Comparison of ENCODE assay signal across 8 cellular contexts in genomic region chr1:61081637-61082335, GRCh38. TPM values are rescaled to one million over a fixed set of nuclear protein-coding genes. Genes with fewer than 3 reads are reported as not detected.
DNase-seq lines count a peak whose midpoint lies in the region; ATAC-seq, FAIRE-seq and TF ChIP-seq lines count a peak whose summit lies in the region.

No MANE protein-coding gene starts in this region.

- H3K36me3 ChIP-seq in H1 (ENCODE audit: control insufficient read depth in 2 of 4, insufficient read depth in 4 of 4, low read length in 3 of 4) (peaks cover 0 to 4% (median 0%) of the 10 kb centered on the region in 4 experiments; a peak in 1 of 8 replicates), mesodermal cell (ENCODE audit: control insufficient read depth, insufficient read depth, low read length) (no peaks in the 10 kb centered on the region)

- no peaks in the 10 kb centered on the region for H3K9me3 ChIP-seq in H1 (ENCODE audit: insufficient read depth in 2 of 2, low read depth in 1 of 2, low read length in 1 of 2)
- no peaks in the 10 kb centered on the region for H3K9me3 ChIP-seq in mesodermal cell (ENCODE audit: control insufficient read depth, low read length)

- peaks cover 0 to 4% of the 10 kb centered on the region in 2 experiments for H4K20me1 ChIP-seq in H1 (replicated peaks in 1 of 2; ENCODE audit: control insufficient read depth in 1 of 2, insufficient read depth in 2 of 2, low read length in 2 of 2)

- peaks cover 29 to 70% (median 48%) of the 10 kb centered on the region in 4 experiments for H3K27me3 ChIP-seq in H1 (replicated peaks in 1 of 4; ENCODE audit: control insufficient read depth in 3 of 4, extremely low read depth in 1 of 4, insufficient read depth in 3 of 4, low read length in 3 of 4)

- CTCF ChIA-PET in activated CD8-positive, alpha-beta memory T cell treated with anti-CD3 and anti-CD28 coated beads, Interleukin-2, amount 10 ng/mL, durations not matched to agents 7 days and 5 days (lab: Charles Lee), result interaction anchor here (1.0 to 2.0 kb wide), 6 partner anchors 23 to 371 kb away, joined by 3 to 12 read pairs (median 4); no protein-coding TSS in a partner anchor
- CTCF ChIA-PET in H1 (lab: Charles Lee; ENCODE audit: partially characterized antibody), result interaction anchor here (0.6 to 7.1 kb wide), 12 partner anchors 26 to 963 kb away, joined by 3 to 65 read pairs (median 4); no protein-coding TSS in a partner anchor

- no peak overlapping the region for H3K9ac ChIP-seq in H1 (replicated peaks in 1 of 4; ENCODE audit: extremely low read depth in 1 of 4, low read depth in 3 of 4, low read length in 3 of 4)

- WGBS in H1 (ENCODE audit: extremely low coverage in 1 of 2, insufficient coverage in 1 of 2, insufficient read length in 1 of 2, insufficient replicate concordance in 2 of 2, low coverage in 1 of 2, low lambda C conversion rate in 2 of 2, missing lambda C conversion rate in 1 of 2), 2 experiments, result 1% methylated on average over 23 of the region's 47 CpGs; no CpG with 5 or more reads in 1 of the 2 experiments
- WGBS in mesodermal cell (ENCODE audit: insufficient coverage in 2 of 2), 2 experiments, result 0 to 1% methylated on average over 7 to 25 of the region's 47 CpGs

- no peak overlapping the region for H3K4ac ChIP-seq in H1 (replicated peaks; ENCODE audit: insufficient read length, low read depth, low read length)

- H2AFZ ChIP-seq in H1 (ENCODE audit: low read length), result no peak overlapping the region

- H3K27me3 Mint-ChIP-seq in activated CD8-positive, alpha-beta memory T cell treated with anti-CD3 and anti-CD28 coated beads, Interleukin-2, amount 10 ng/mL, durations not matched to agents 7 days and 5 days, result peaks cover 37% of the 10 kb centered on the region

- peak overlapping the region; percentile 28 to 75 (median 62) for H3K4me3 ChIP-seq in H1 (ENCODE audit: extremely low read depth in 1 of 4, insufficient read depth in 2 of 4, low read depth in 3 of 4, low read length in 4 of 4)
- H3K4me3 ChIP-seq in mesodermal cell (ENCODE audit: extremely low read depth, insufficient read depth, low read length, poor library complexity, severe bottlenecking), result peak overlapping the region; percentile 46

- H2BK20ac ChIP-seq in H1 (ENCODE audit: low read length), result no peak overlapping the region

- H3K23me2 ChIP-seq in H1 (ENCODE audit: low read depth, low read length), result peaks cover 13% of the 10 kb centered on the region

- no peak for TF ChIP-seq EP300 in H1 (IDR thresholded peaks at IDR 0.05; ENCODE audit: borderline replicate concordance in 1 of 2, low read depth in 2 of 2, low read length in 2 of 2)

- H4K8ac ChIP-seq in H1 (ENCODE audit: extremely low read depth, insufficient read depth, low read length), result peak overlapping the region; percentile 71; the same call in 1 of the 2 replicates

- H3K9me3 Mint-ChIP-seq in activated CD8-positive, alpha-beta memory T cell treated with anti-CD3 and anti-CD28 coated beads, Interleukin-2, amount 10 ng/mL, durations not matched to agents 7 days and 5 days (ENCODE audit: low read depth), result no peaks in the 10 kb centered on the region

- H4K91ac ChIP-seq in H1 (replicated peaks; ENCODE audit: insufficient read length, low read length), result no peak overlapping the region

- no peak overlapping the region for H3K18ac ChIP-seq in H1 (ENCODE audit: extremely low read depth, low read length)

- TF ChIP-seq CTCF in H1 (IDR thresholded peaks at IDR 0.05; ENCODE audit: control extremely low read depth in 1 of 3, insufficient read depth in 1 of 3, low read depth in 1 of 3, low read length in 3 of 3), result no peak

- H2BK120ac ChIP-seq in H1 (replicated peaks; ENCODE audit: low read depth, low read length), result no peak overlapping the region

- H3K4me1 Mint-ChIP-seq in activated CD8-positive, alpha-beta memory T cell treated with anti-CD3 and anti-CD28 coated beads, Interleukin-2, amount 10 ng/mL, durations not matched to agents 7 days and 5 days, result peaks cover 48% of the 10 kb centered on the region

- H3K79me2 ChIP-seq in H1 (ENCODE audit: control insufficient read depth in 1 of 2, insufficient read depth in 2 of 2, low read length in 2 of 2), result no peaks in the 10 kb centered on the region

- H2AK5ac ChIP-seq in H1 (ENCODE audit: low read depth, low read length), result no peak overlapping the region

- H3K4me1 ChIP-seq in H1 (replicated peaks in 1 of 4; ENCODE audit: control insufficient read depth in 3 of 4, insufficient read depth in 4 of 4, low read length in 3 of 4), result peaks cover 5 to 23% (median 11%) of the 10 kb centered on the region in 4 experiments; a peak in 5 of 7 replicates
- H3K4me1 ChIP-seq in mesodermal cell (ENCODE audit: control insufficient read depth, insufficient read depth, low read length, poor library complexity, severe bottlenecking), result peaks cover 21% of the 10 kb centered on the region

- H3K23ac ChIP-seq in H1 (ENCODE audit: insufficient read length), result no peak overlapping the region

- H3K27ac ChIP-seq in H1 (ENCODE audit: low read depth, low read length), result no peak overlapping the region
- no peak overlapping the region for H3K27ac ChIP-seq in mesodermal cell (ENCODE audit: low read depth, low read length, severe bottlenecking)

- no peak for TF ChIP-seq RAD21 in H1 (IDR thresholded peaks at IDR 0.05 in 1 of 2, conservative IDR thresholded peaks at IDR 0.05 in 1 of 2; ENCODE audit: low read depth in 2 of 2, low read length in 2 of 2)

- ATAC-seq in activated CD8-positive, alpha-beta memory T cell treated with anti-CD3 and anti-CD28 coated beads, Interleukin-2, amount 10 ng/mL, durations not matched to agents 7 days and 5 days, result peak; percentile 4
- ATAC-seq in HG02798 (IDR thresholded peaks at IDR 0.05; ENCODE audit: poor library complexity, unreplicated experiment), result no peak
- no peak for ATAC-seq in GM18520 (IDR thresholded peaks at IDR 0.05; ENCODE audit: unreplicated experiment)

- no peak overlapping the region for H2BK15ac ChIP-seq in H1 (ENCODE audit: low read length)

- H2BK5ac ChIP-seq in H1 (ENCODE audit: low read depth, low read length), result 0 out of 2 replicates have a peak overlapping the region, but pooled peaks have one; percentile 5

- no peak overlapping the region for H4K5ac ChIP-seq in H1 (ENCODE audit: insufficient read length, low read depth, low read length)

- DNase-seq in ELR (ENCODE audit: low read depth) (peak; percentile 51), NCI-H2227 (lab: John Stamatoyannopoulos, UW; ENCODE audit: unreplicated experiment) (peak; percentile 66), H1 (ENCODE audit: low read depth in 1 of 2, low spot score in 2 of 2) (peak in 1 of 2 experiments; percentile 69)
- peak; percentile 54 for DNase-seq in activated CD8-positive, alpha-beta memory T cell treated with anti-CD3 and anti-CD28 coated beads, Interleukin-2, amount 10 ng/mL, durations not matched to agents 7 days and 5 days
- DNase-seq in stimulated activated naive CD4-positive, alpha-beta T cell treated with Interleukin-2 at 50 U/mL for 16 hours (lab: John Stamatoyannopoulos, UW), result peak; percentile 64

- H3K14ac ChIP-seq in H1 (ENCODE audit: insufficient read length), result no peak overlapping the region

- peak overlapping the region; percentile 79 to 86 for H3K4me2 ChIP-seq in H1 (ENCODE audit: insufficient read depth in 1 of 2, low read depth in 2 of 2, low read length in 2 of 2)

- H3K36me3 Mint-ChIP-seq in activated CD8-positive, alpha-beta memory T cell treated with anti-CD3 and anti-CD28 coated beads, Interleukin-2, amount 10 ng/mL, durations not matched to agents 7 days and 5 days, result peaks cover 5% of the 10 kb centered on the region

- H3K79me1 ChIP-seq in H1 (ENCODE audit: low read depth, low read length), result no peaks in the 10 kb centered on the region

- H3K4me3 Mint-ChIP-seq in activated CD8-positive, alpha-beta memory T cell treated with anti-CD3 and anti-CD28 coated beads, Interleukin-2, amount 10 ng/mL, durations not matched to agents 7 days and 5 days, result peak overlapping the region; percentile 70

- FAIRE-seq in H1 (lab: Jason Lieb, UNC), result no peak

- H3K27ac Mint-ChIP-seq in activated CD8-positive, alpha-beta memory T cell treated with anti-CD3 and anti-CD28 coated beads, Interleukin-2, amount 10 ng/mL, durations not matched to agents 7 days and 5 days, result peak overlapping the region; percentile 32

- H2BK12ac ChIP-seq in H1 (ENCODE audit: low read depth, low read length), result no peak overlapping the region

- no peak for TF ChIP-seq POLR2A in H1 (IDR thresholded peaks at IDR 0.05; ENCODE audit: control extremely low read depth in 1 of 2, low read depth in 2 of 2, low read length in 2 of 2)

- POLR2A ChIA-PET in H1 (lab: Charles Lee; ENCODE audit: partially characterized antibody), result interaction anchor here (0.7 to 1.1 kb wide), 6 partner anchors 12 to 60 kb away, joined by 3 to 6 read pairs (median 4); no protein-coding TSS in a partner anchor

- no peak overlapping the region for H3K56ac ChIP-seq in H1 (replicated peaks; ENCODE audit: insufficient read length, low read depth, low read length)

TF ChIP-seq in H1, 55 proteins besides CTCF, POLR2A, EP300 and RAD21 (continues in another document):
- TF ChIP-seq TAF1 (IDR thresholded peaks at IDR 0.05; ENCODE audit: low read depth, low read length), result no peak
- TF ChIP-seq POLR2AphosphoS5 (IDR thresholded peaks at IDR 0.05; ENCODE audit: low read depth, low read length), result no peak
- TF ChIP-seq PHF8 (conservative IDR thresholded peaks at IDR 0.05; ENCODE audit: low read depth, low read length), result 0 out of 2 replicates have a peak, but pooled peaks have one; percentile 25
- TF ChIP-seq BCL11A (IDR thresholded peaks at IDR 0.05; ENCODE audit: low read depth in 2 of 2, low read length in 2 of 2), result no peak
- TF ChIP-seq SRF (IDR thresholded peaks at IDR 0.05; ENCODE audit: low read depth, low read length), result no peak
- peak; percentile 57 for TF ChIP-seq ASH2L (IDR thresholded peaks at IDR 0.05; ENCODE audit: low read length)
- TF ChIP-seq FOSL1 (IDR thresholded peaks at IDR 0.05; ENCODE audit: insufficient read depth, low read depth, low read length), result no peak
- TF ChIP-seq RNF2 (IDR thresholded peaks at IDR 0.05; ENCODE audit: borderline replicate concordance, low read depth, low read length, missing control alignments, poor library complexity, severe bottlenecking), result peak; percentile 68

RNA-seq across cellular contexts. Expression of gene NFIA, which starts 0.6 kb away (rescaled TPM):
- total RNA-seq in activated CD8-positive, alpha-beta memory T cell treated with anti-CD3 and anti-CD28 coated beads, Interleukin-2, amount 10 ng/mL, durations not matched to agents 7 days and 5 days, result 1 to 10 TPM in 1 of 2 experiments, under 1 TPM in 1; 0.80 to 5.4 TPM
- total RNA-seq in H1 (2021; fragmentation: NEBNext Ultra II Directional; extraction: Animal tissue kit (Norgen Biotek cat#: 25700)), result 1.8 and 2.3 TPM in 2 replicates
- polyA plus RNA-seq in H1 (2011; rRNA removed), result 1.4 and 2.3 TPM in 2 replicates
- polyA plus RNA-seq in H1 (2011; cell fraction: cytosol; rRNA removed), result 1.0 TPM
- 2.8 TPM for polyA plus RNA-seq in H1 (2011; cell fraction: nucleus; rRNA removed)
- polyA plus RNA-seq in H1 (2012, experiment 1 of 2), result 1.1 to 1.5 TPM (median 1.3 TPM) in 4 replicates
- 0.25 TPM for polyA plus RNA-seq in H1 (2012, experiment 2 of 2)
- 1.4 TPM for polyA plus RNA-seq in H1 (2013, experiment 1 of 2)
- 1.3 TPM for polyA plus RNA-seq in H1 (2013, experiment 2 of 2)
- polyA minus RNA-seq in H1 (2011; rRNA and poly(A)+ RNA removed), result 7.0 and 13.4 TPM in 2 replicates
- polyA minus RNA-seq in H1 (2011; cell fraction: cytosol; rRNA and poly(A)+ RNA removed), result 4.1 TPM
- polyA minus RNA-seq in H1 (2011; cell fraction: nucleus; rRNA and poly(A)+ RNA removed), result 12.6 TPM
- polyA plus RNA-seq in mesodermal cell (2013, experiment 1 of 2), result 1.2 TPM
- polyA plus RNA-seq in mesodermal cell (2013, experiment 2 of 2), result 0.86 TPM
